ENCODE assay signal across 20 cellular contexts in the genomic region with DNA sequence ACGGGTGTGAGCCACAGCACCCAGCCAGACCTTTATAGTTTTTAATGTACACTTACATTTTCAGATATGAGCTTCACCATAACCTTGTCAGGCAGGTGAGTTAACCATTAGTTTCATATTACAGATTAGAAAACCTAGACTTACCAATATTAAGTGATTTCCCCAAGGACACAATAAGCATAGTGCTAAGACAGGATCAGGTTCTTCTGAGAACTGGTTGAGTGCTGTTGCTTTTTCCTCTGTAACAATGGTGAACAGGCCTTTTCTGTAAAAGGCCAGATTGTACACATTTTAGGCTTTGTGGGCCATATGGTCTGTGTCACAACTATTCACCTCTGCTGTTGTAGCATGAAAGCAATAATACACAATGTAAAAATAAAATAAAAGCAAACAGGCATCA.
DNase-seq lines count a peak whose midpoint lies in the region; ATAC-seq and TF ChIP-seq lines count a peak whose summit lies in the region.
"Had no signal": no experiment of that assay in that cellular context is flagged by ENCODE, and none has a peak within 500 bp of the region (broad histone marks: within the 10 kb centered on the region; RNA-seq: fewer than 3 reads in every experiment).

No MANE protein-coding gene starts in this region.

- no peaks in the 10 kb centered on the region for H3K79me2 ChIP-seq in osteoblast (ENCODE audit: insufficient read depth, low read length)

- H3K9me3 ChIP-seq in osteoblast (ENCODE audit: low read depth, low read length), result no peaks in the 10 kb centered on the region
- H3K9me3 ChIP-seq: BE2C, Peyer's patch, SK-N-SH had no signal

- no peak overlapping the region for H3K27ac ChIP-seq in osteoblast (ENCODE audit: low read depth, low read length)
- H3K27ac ChIP-seq: 22Rv1, Peyer's patch had no signal

- H3K27me3 Mint-ChIP-seq in immature natural killer cell (ENCODE audit: low read depth in 3 of 3), result peaks cover 0 to 2% (median 0%) of the 10 kb centered on the region in 3 donors
- H3K27me3 Mint-ChIP-seq: CD4-positive, alpha-beta T cell had no signal

- no peak overlapping the region for H3K4me3 ChIP-seq in osteoblast (ENCODE audit: insufficient read depth, low read length)
- H3K4me3 ChIP-seq: Peyer's patch had no signal

- H3K36me3 ChIP-seq in osteoblast (ENCODE audit: insufficient read depth, low read length), result no peaks in the 10 kb centered on the region
- H3K36me3 ChIP-seq: BE2C, Peyer's patch had no signal

- H3K4me2 ChIP-seq in osteoblast (ENCODE audit: insufficient read depth, low read length), result no peak overlapping the region
- H3K4me2 ChIP-seq: SK-N-SH had no signal

- no peak overlapping the region for H2AFZ ChIP-seq in osteoblast (ENCODE audit: low read length)

- H4K20me1 ChIP-seq in osteoblast (ENCODE audit: insufficient read depth, low read length), result no peaks in the 10 kb centered on the region

- H3K36me3 Mint-ChIP-seq in immature natural killer cell, result no peaks in the 10 kb centered on the region
- H3K36me3 Mint-ChIP-seq: T-cell had no signal

- no peak overlapping the region for H3K4me3 Mint-ChIP-seq in immature natural killer cell
- H3K4me3 Mint-ChIP-seq: CD4-positive, alpha-beta T cell; H9; T-cell had no signal

- no peaks in the 10 kb centered on the region for H3K4me1 ChIP-seq in osteoblast (ENCODE audit: insufficient read depth, low read length)
- H3K4me1 ChIP-seq: BE2C, Peyer's patch had no signal

- peak; percentile 62 for ATAC-seq in HG03354 (IDR thresholded peaks at IDR 0.05; ENCODE audit: poor library complexity, severe bottlenecking, unreplicated experiment)
- no peak for ATAC-seq in GM21723 (IDR thresholded peaks at IDR 0.05; ENCODE audit: unreplicated experiment)
- ATAC-seq: T-cell had no signal

- DNase-seq in DMS 273 (lab: John Stamatoyannopoulos, UW; ENCODE audit: unreplicated experiment), result peak; percentile 10
- DNase-seq in DMS 273 treated with DMSO at 0.1 percent for 48 hours (lab: John Stamatoyannopoulos, UW), result no peak
- peak; percentile 93 for DNase-seq in NCI-H2171 (lab: John Stamatoyannopoulos, UW)
- no peak for DNase-seq in activated CD4-positive, alpha-beta T cell treated with anti-CD3 and anti-CD28 coated beads for 48 hours
- no peak for DNase-seq in immature natural killer cell
- no peak for DNase-seq in osteoblast (ENCODE audit: insufficient read length, low spot score, missing footprints)
- DNase-seq: BE2C; CD4-positive, alpha-beta T cell; DMS79 treated with DMSO at 0.1 percent for 48 hours; H9; NCI-H2029; NCI-H748 treated with DMSO at 0.1 percent for 48 hours; Peyer's patch; SHP77; SK-N-SH; T-cell; T1000 had no signal

- no peak overlapping the region for H3K27ac Mint-ChIP-seq in immature natural killer cell
- H3K27ac Mint-ChIP-seq: CD4-positive, alpha-beta T cell; H9; T-cell had no signal

- no peak for TF ChIP-seq CTCF in osteoblast (IDR thresholded peaks at IDR 0.05; ENCODE audit: extremely low read depth, low read depth, low read length)

- no peaks in the 10 kb centered on the region for H3K27me3 ChIP-seq in osteoblast (ENCODE audit: insufficient read depth, low read length)
- H3K27me3 ChIP-seq: BE2C, Peyer's patch had no signal

- H3K9me3 Mint-ChIP-seq in immature natural killer cell, result peaks cover 0 to 9% (median 3%) of the 10 kb centered on the region in 6 donors
- H3K9me3 Mint-ChIP-seq: CD4-positive, alpha-beta T cell; H9; T-cell had no signal

- H3K4me1 Mint-ChIP-seq in immature natural killer cell, result no peaks in the 10 kb centered on the region
- H3K4me1 Mint-ChIP-seq: T-cell had no signal

Comparison
In these comparisons a context has a peak if more than half of its experiments do, and no peak if none do; other contexts are left out.
1. DNase-seq: peak in DMS 273 (single experiment) and NCI-H2171 (single experiment); none in DMS 273 treated with DMSO at 0.1 percent for 48 hours (single experiment), activated CD4-positive, alpha-beta T cell treated with anti-CD3 and anti-CD28 coated beads for 48 hours (single experiment), immature natural killer cell (0 of 3) and osteoblast (single experiment).